Comparison of ENCODE assay signal across 34 cellular contexts in genomic region chr17:13874134-13874533, GRCh38.
"Had no signal": no experiment of that assay in that cellular context is flagged by ENCODE, and none has a peak within 500 bp of the region (broad histone marks: within the 10 kb centered on the region; RNA-seq: fewer than 3 reads in every experiment).

No MANE protein-coding gene starts in this region.

- DNase-seq: Kasumi-1, MG63, MM.1S, NCI-H1048, NCI-H1092, NCI-H1092 treated with DMSO at 0.1 percent for 48 hours, NCI-H1105, NCI-H1105 treated with DMSO at 0.1 percent for 48 hours, NCI-H1417, NCI-H1417 treated with DMSO at 0.1 percent for 48 hours, NCI-H1436, NCI-H1436 treated with DMSO at 0.1 percent for 48 hours, NCI-H146, NCI-H1694, NCI-H1694 treated with DMSO at 0.1 percent for 48 hours, NCI-H187, NCI-H187 treated with DMSO at 0.1 percent for 48 hours, NCI-H1930, NCI-H2029, NCI-H2029 treated with DMSO at 0.1 percent for 48 hours, NCI-H2081, NCI-H2081 treated with DMSO at 0.1 percent for 48 hours, NCI-H2107, NCI-H2171, NCI-H2171 treated with DMSO at 0.1 percent for 48 hours, NCI-H2227 treated with DMSO at 0.1 percent for 48 hours, NCI-H226, NCI-H345, NCI-H446, NCI-H446 treated with DMSO at 0.1 percent for 48 hours, NCI-H510A, NCI-H510A treated with DMSO at 0.1 percent for 48 hours, NCI-H524, NCI-H524 treated with DMSO at 0.1 percent for 48 hours had no signal

- H3K36me3 ChIP-seq: MG63 had no signal

- H3K9me3 ChIP-seq: MG63 had no signal

- H3K27me3 ChIP-seq: MG63 had no signal

- H3K4me3 ChIP-seq: MG63 had no signal
